12 cellular contexts compared by ENCODE assay signal in genomic region chr1:219120625-219121544, GRCh38. TPM values are rescaled to one million over a fixed set of nuclear protein-coding genes. Genes with fewer than 3 reads are reported as not detected.
DNase-seq lines count a peak whose midpoint lies in the region; ATAC-seq and TF ChIP-seq lines count a peak whose summit lies in the region.
"Had no signal": no experiment of that assay in that cellular context is flagged by ENCODE, and none has a peak within 500 bp of the region (broad histone marks: within the 10 kb centered on the region; RNA-seq: fewer than 3 reads in every experiment).

No MANE protein-coding gene starts in this region.

- CTCF ChIA-PET in naive thymus-derived CD4-positive, alpha-beta T cell (lab: Charles Lee), result no interaction called here

- H3K9me3 Mint-ChIP-seq in chondrocyte (ENCODE audit: low read depth), result no peaks in the 10 kb centered on the region
- H3K9me3 Mint-ChIP-seq in naive thymus-derived CD4-positive, alpha-beta T cell, result peaks cover 0 to 3% (median 0%) of the 10 kb centered on the region in 11 donors

- no peaks in the 10 kb centered on the region for H3K4me1 ChIP-seq in naive thymus-derived CD4-positive, alpha-beta T cell (ENCODE audit: control insufficient read depth in 2 of 2, insufficient read depth in 2 of 2, low read length in 2 of 2)

- H3K36me3 Mint-ChIP-seq in chondrocyte (ENCODE audit: low read depth), result peaks cover 1% of the 10 kb centered on the region
- H3K36me3 Mint-ChIP-seq in naive thymus-derived CD4-positive, alpha-beta T cell, result no peaks in the 10 kb centered on the region

- H3K27ac ChIP-seq in naive thymus-derived CD4-positive, alpha-beta T cell (ENCODE audit: low read depth, low read length), result no peak overlapping the region

- H3K27me3 Mint-ChIP-seq in chondrocyte (ENCODE audit: low read depth), result no peaks in the 10 kb centered on the region
- H3K27me3 Mint-ChIP-seq in naive thymus-derived CD4-positive, alpha-beta T cell, result no peaks in the 10 kb centered on the region
- H3K27me3 Mint-ChIP-seq: activated T-helper 17 cell treated with anti-CD3 and anti-CD28 coated beads, Interleukin-2, amount 50 U/mL, for 72 hours had no signal

- TF ChIP-seq POLR2A in NB4 (IDR thresholded peaks at IDR 0.05; ENCODE audit: extremely low read depth, insufficient read length), result no peak

- no peaks in the 10 kb centered on the region for H3K27me3 ChIP-seq in naive thymus-derived CD4-positive, alpha-beta T cell (ENCODE audit: control insufficient read depth in 2 of 2, insufficient read depth in 2 of 2, low read length in 2 of 2)
- no peaks in the 10 kb centered on the region for H3K27me3 ChIP-seq in H7 (ENCODE audit: control insufficient read depth, insufficient read depth, low read length)
- H3K27me3 ChIP-seq: esophagus squamous epithelium had no signal

- TF ChIP-seq CTCF in AG09309 (IDR thresholded peaks at IDR 0.05; ENCODE audit: control insufficient read depth, insufficient read depth, low read depth, low read length, missing control alignments) (no peak), NB4 (IDR thresholded peaks at IDR 0.05; ENCODE audit: low read depth, low read length) (no peak), chondrocyte (IDR thresholded peaks at IDR 0.05) (no peak)

- H3K36me3 ChIP-seq in naive thymus-derived CD4-positive, alpha-beta T cell (ENCODE audit: control insufficient read depth in 2 of 3, insufficient read depth in 3 of 3, low read length in 3 of 3), result no peaks in the 10 kb centered on the region
- no peaks in the 10 kb centered on the region for H3K36me3 ChIP-seq in H7 (replicated peaks; ENCODE audit: control insufficient read depth, insufficient read depth, low read length)
- H3K36me3 ChIP-seq: esophagus squamous epithelium had no signal

- ATAC-seq in naive thymus-derived CD4-positive, alpha-beta T cell, result peak; percentile 44
- ATAC-seq: activated T-helper 17 cell treated with anti-CD3 and anti-CD28 coated beads, Interleukin-2, amount 50 U/mL, for 72 hours had no signal

- H3K4me3 ChIP-seq in AG09309 (ENCODE audit: control insufficient read depth, low read depth, low read length) (no peak overlapping the region), NB4 (ENCODE audit: low read depth, low read length) (no peak overlapping the region), H7 (ENCODE audit: insufficient read depth, low read depth, low read length) (no peak overlapping the region)
- H3K4me3 ChIP-seq in naive thymus-derived CD4-positive, alpha-beta T cell (ENCODE audit: low read length), result no peak overlapping the region
- H3K4me3 ChIP-seq: esophagus squamous epithelium had no signal

- H3K4me3 Mint-ChIP-seq in chondrocyte (ENCODE audit: unreplicated experiment), result no peak overlapping the region
- H3K4me3 Mint-ChIP-seq in naive thymus-derived CD4-positive, alpha-beta T cell, result no peak overlapping the region
- H3K4me3 Mint-ChIP-seq: activated T-helper 17 cell treated with anti-CD3 and anti-CD28 coated beads, Interleukin-2, amount 50 U/mL, for 72 hours had no signal

- H3K9me3 ChIP-seq in naive thymus-derived CD4-positive, alpha-beta T cell (ENCODE audit: control insufficient read depth in 2 of 3, low read length in 3 of 3), result no peaks in the 10 kb centered on the region
- H3K9me3 ChIP-seq: esophagus squamous epithelium had no signal

- peak overlapping the region; percentile 68 for H3K27ac Mint-ChIP-seq in chondrocyte (ENCODE audit: unreplicated experiment)
- H3K27ac Mint-ChIP-seq in naive thymus-derived CD4-positive, alpha-beta T cell, result no peak overlapping the region
- H3K27ac Mint-ChIP-seq: activated T-helper 17 cell treated with anti-CD3 and anti-CD28 coated beads, Interleukin-2, amount 50 U/mL, for 72 hours had no signal

- POLR2A ChIA-PET in naive thymus-derived CD4-positive, alpha-beta T cell (lab: Charles Lee), result no interaction called here

- intact Hi-C loops in naive thymus-derived CD4-positive, alpha-beta T cell (cut with micrococcal nuclease), result no loop called here

- H3K4me1 Mint-ChIP-seq in chondrocyte (ENCODE audit: low read depth), result peaks cover 19% of the 10 kb centered on the region
- H3K4me1 Mint-ChIP-seq in naive thymus-derived CD4-positive, alpha-beta T cell, result no peaks in the 10 kb centered on the region
- H3K4me1 Mint-ChIP-seq: activated T-helper 17 cell treated with anti-CD3 and anti-CD28 coated beads, Interleukin-2, amount 50 U/mL, for 72 hours had no signal

- DNase-seq in AG09309 (ENCODE audit: low read depth) (peak; percentile 84), NB4 (ENCODE audit: low read depth) (peak; percentile 75), chondrocyte (ENCODE audit: low spot score) (no peak), hippocampal formation (lab: John Stamatoyannopoulos, UW) (no peak), NCI-H526 treated with DMSO at 0.1 percent for 48 hours (lab: John Stamatoyannopoulos, UW) (no peak), H7 (no peak)
- DNase-seq in naive thymus-derived CD4-positive, alpha-beta T cell, result no peak
- DNase-seq in activated T-cell treated with anti-CD3 and anti-CD28 coated beads, Interleukin-2, amount 50 U/mL, for 1 hour, result no peak
- DNase-seq: esophagus squamous epithelium, NCI-H187, nucleus accumbens had no signal

RNA-seq across cellular contexts. Expression of gene LYPLAL1, which starts 52.8 kb away (rescaled TPM):
- total RNA-seq in chondrocyte, result 16.6 to 21.0 TPM (median 17.9 TPM) in 3 replicates
- total RNA-seq in naive thymus-derived CD4-positive, alpha-beta T cell, result 10 to 100 TPM; 12.2 to 24.1 (median 20.4) TPM
- 10 to 100 TPM; 21.9 to 33.0 TPM for polyA plus RNA-seq in naive thymus-derived CD4-positive, alpha-beta T cell
- 20.6 and 25.3 TPM in 2 replicates for total RNA-seq in H7 (2014; rRNA removed; shearing (Covaris generic))

Comparison
In these comparisons a context has a peak if more than half of its experiments do, and no peak if none do; other contexts are left out.
1. DNase-seq: peak in AG09309 (single experiment) and NB4 (single experiment); none in chondrocyte (single experiment), naive thymus-derived CD4-positive, alpha-beta T cell (0 of 9), hippocampal formation (0 of 2), activated T-cell treated with anti-CD3 and anti-CD28 coated beads, Interleukin-2, amount 50 U/mL, for 1 hour (single experiment), NCI-H526 treated with DMSO at 0.1 percent for 48 hours (single experiment) and H7 (single experiment).